Comparison of ENCODE assay signal across 8 cellular contexts in genomic region chr19:35557539-35558399, GRCh38. TPM values are rescaled to one million over a fixed set of nuclear protein-coding genes. Genes with fewer than 3 reads are reported as not detected.
DNase-seq lines count a peak whose midpoint lies in the region; ATAC-seq and TF ChIP-seq lines count a peak whose summit lies in the region.

No MANE protein-coding gene starts in this region.

- H3K27me3 ChIP-seq in MM.1S (replicated peaks; ENCODE audit: insufficient read depth, low read length) (peaks cover 89% of the 10 kb centered on the region), subcutaneous abdominal adipose tissue (ENCODE audit: control insufficient read depth in 5 of 5, insufficient read depth in 4 of 5, low read length in 5 of 5) (peaks cover 20 to 68% (median 53%) of the 10 kb centered on the region in 5 donors)

- POLR2A ChIA-PET in activated CD8-positive, alpha-beta T cell treated with anti-CD3 and anti-CD28 coated beads for 36 hours (lab: Charles Lee), result interaction anchor here (0.7 kb wide), 1 partner anchor 10 kb away, joined by 3 read pairs; no protein-coding TSS in a partner anchor

- ATAC-seq in activated CD8-positive, alpha-beta T cell treated with anti-CD3 and anti-CD28 coated beads for 36 hours, result peak; percentile 74
- ATAC-seq in natural killer cell treated with Interleukin-12 subunit alpha and Interleukin-12 subunit beta and Interleukin-15 and Interleukin-18, amount 100 ng/mL, for 72 hours, result peak; percentile 40 to 74
- no peak for ATAC-seq in HG02571 (IDR thresholded peaks at IDR 0.05; ENCODE audit: unreplicated experiment)
- no peak for ATAC-seq in HG02885 (IDR thresholded peaks at IDR 0.05; ENCODE audit: poor library complexity, unreplicated experiment)

- no peak overlapping the region for H3K27ac Mint-ChIP-seq in activated CD8-positive, alpha-beta T cell treated with anti-CD3 and anti-CD28 coated beads for 36 hours
- no peak overlapping the region for H3K27ac Mint-ChIP-seq in natural killer cell treated with Interleukin-12 subunit alpha and Interleukin-12 subunit beta and Interleukin-15 and Interleukin-18, amount 100 ng/mL, for 72 hours

- H3K27me3 Mint-ChIP-seq in activated CD8-positive, alpha-beta T cell treated with anti-CD3 and anti-CD28 coated beads for 36 hours, result peaks cover 44% of the 10 kb centered on the region
- H3K27me3 Mint-ChIP-seq in natural killer cell treated with Interleukin-12 subunit alpha and Interleukin-12 subunit beta and Interleukin-15 and Interleukin-18, amount 100 ng/mL, for 72 hours, result peaks cover 34 to 54% of the 10 kb centered on the region in 2 donors

- peak overlapping the region; percentile 67 for H3K4me3 Mint-ChIP-seq in activated CD8-positive, alpha-beta T cell treated with anti-CD3 and anti-CD28 coated beads for 36 hours
- H3K4me3 Mint-ChIP-seq in natural killer cell treated with Interleukin-12 subunit alpha and Interleukin-12 subunit beta and Interleukin-15 and Interleukin-18, amount 100 ng/mL, for 72 hours, result peak overlapping the region; percentile 69

- TF ChIP-seq CTCF in MM.1S (IDR thresholded peaks at IDR 0.05; ENCODE audit: low read length) (no peak), epithelial cell of esophagus (IDR thresholded peaks at IDR 0.05; ENCODE audit: insufficient read depth, low read depth, low read length, missing control alignments) (no peak)
- no peak for TF ChIP-seq CTCF in activated CD8-positive, alpha-beta T cell treated with anti-CD3 and anti-CD28 coated beads for 36 hours (IDR thresholded peaks at IDR 0.05)

- peaks cover 8% of the 10 kb centered on the region for H3K4me1 Mint-ChIP-seq in activated CD8-positive, alpha-beta T cell treated with anti-CD3 and anti-CD28 coated beads for 36 hours (ENCODE audit: low read depth)
- peaks cover 6 to 18% of the 10 kb centered on the region in 2 donors for H3K4me1 Mint-ChIP-seq in natural killer cell treated with Interleukin-12 subunit alpha and Interleukin-12 subunit beta and Interleukin-15 and Interleukin-18, amount 100 ng/mL, for 72 hours (ENCODE audit: low read depth in 2 of 2)

- DNase-seq in CD1c-positive myeloid dendritic cell (ENCODE audit: extremely low spot score) (peak; percentile 29), MM.1S (no peak), epithelial cell of esophagus (ENCODE audit: low read depth) (peak; percentile 65)
- DNase-seq in activated CD8-positive, alpha-beta T cell treated with anti-CD3 and anti-CD28 coated beads for 36 hours, result peak; percentile 71
- DNase-seq in natural killer cell treated with Interleukin-12 subunit alpha and Interleukin-12 subunit beta and Interleukin-15 and Interleukin-18, amount 100 ng/mL, for 72 hours (ENCODE audit: low spot score), result peak; percentile 71

- intact Hi-C loops in activated CD8-positive, alpha-beta T cell treated with anti-CD3 and anti-CD28 coated beads for 36 hours (cut with micrococcal nuclease), result no loop called here

- H3K4me1 ChIP-seq in MM.1S (ENCODE audit: low read length) (no peaks in the 10 kb centered on the region), subcutaneous abdominal adipose tissue (ENCODE audit: control insufficient read depth in 5 of 5, insufficient read depth in 5 of 5, low read length in 5 of 5) (peaks cover 0 to 11% (median 8%) of the 10 kb centered on the region in 5 donors)

- no peaks in the 10 kb centered on the region for H4K20me1 ChIP-seq in MM.1S (ENCODE audit: insufficient read depth, low read length)

- H3K79me2 ChIP-seq in MM.1S (ENCODE audit: low read length), result no peaks in the 10 kb centered on the region

- CTCF ChIA-PET in activated CD8-positive, alpha-beta T cell treated with anti-CD3 and anti-CD28 coated beads for 36 hours (lab: Charles Lee), result interaction anchor here (0.8 to 1.8 kb wide), 7 partner anchors 10 to 87 kb away, joined by 3 to 13 read pairs (median 3); partner anchors contain the start of gene HAUS5

- H3K4me3 ChIP-seq in MM.1S (ENCODE audit: low read length) (no peak overlapping the region), epithelial cell of esophagus (ENCODE audit: low read length) (peak overlapping the region; percentile 39), subcutaneous abdominal adipose tissue (ENCODE audit: low read depth in 1 of 5, low read length in 5 of 5) (peak overlapping the region in 4 of 5 donors; percentile 45 to 56 (median 48))

- H3K9me3 Mint-ChIP-seq in activated CD8-positive, alpha-beta T cell treated with anti-CD3 and anti-CD28 coated beads for 36 hours, result no peaks in the 10 kb centered on the region
- H3K9me3 Mint-ChIP-seq in natural killer cell treated with Interleukin-12 subunit alpha and Interleukin-12 subunit beta and Interleukin-15 and Interleukin-18, amount 100 ng/mL, for 72 hours, result no peaks in the 10 kb centered on the region

- H3K9ac ChIP-seq in MM.1S (ENCODE audit: low read length) (no peak overlapping the region), subcutaneous abdominal adipose tissue (ENCODE audit: low read length in 5 of 5) (no peak overlapping the region)

- peak overlapping the region; percentile 18; the same call in 1 of the 2 replicates for H3K4me2 ChIP-seq in MM.1S (ENCODE audit: low read depth, low read length)

- no peak overlapping the region for H2AFZ ChIP-seq in MM.1S (ENCODE audit: low read length)

- no peaks in the 10 kb centered on the region for H3F3A ChIP-seq in MM.1S (ENCODE audit: insufficient read depth, low read length)

- H3K27ac ChIP-seq in MM.1S (ENCODE audit: low read length) (no peak overlapping the region), subcutaneous abdominal adipose tissue (ENCODE audit: low read depth, low read length) (no peak overlapping the region)

- H3K9me2 ChIP-seq in MM.1S (replicated peaks; ENCODE audit: insufficient read depth, low read length), result no peaks in the 10 kb centered on the region

- no peaks in the 10 kb centered on the region for H3K36me3 ChIP-seq in MM.1S (replicated peaks; ENCODE audit: insufficient read depth, low read length)
- H3K36me3 ChIP-seq in subcutaneous abdominal adipose tissue (ENCODE audit: control insufficient read depth in 5 of 5, insufficient read depth in 5 of 5, low read length in 5 of 5), result no peaks in the 10 kb centered on the region

- H3K36me3 Mint-ChIP-seq in activated CD8-positive, alpha-beta T cell treated with anti-CD3 and anti-CD28 coated beads for 36 hours (ENCODE audit: low read depth), result no peaks in the 10 kb centered on the region
- H3K36me3 Mint-ChIP-seq in natural killer cell treated with Interleukin-12 subunit alpha and Interleukin-12 subunit beta and Interleukin-15 and Interleukin-18, amount 100 ng/mL, for 72 hours, result peaks cover 5% of the 10 kb centered on the region

- H3K9me3 ChIP-seq in MM.1S (replicated peaks; ENCODE audit: insufficient read depth, low read length), result no peaks in the 10 kb centered on the region
- no peaks in the 10 kb centered on the region for H3K9me3 ChIP-seq in subcutaneous abdominal adipose tissue (ENCODE audit: control insufficient read depth in 5 of 5, low read length in 5 of 5)

RNA-seq across cellular contexts. Expression of gene ATP4A, which starts 5.7 kb away (rescaled TPM):
- not detected for total RNA-seq in activated CD8-positive, alpha-beta T cell treated with anti-CD3 and anti-CD28 coated beads for 36 hours
- total RNA-seq in natural killer cell treated with Interleukin-12 subunit alpha and Interleukin-12 subunit beta and Interleukin-15 and Interleukin-18, amount 100 ng/mL, for 72 hours, result not detected

RNA-seq across cellular contexts. Expression of gene TMEM147, which starts 12.3 kb away (rescaled TPM):
- total RNA-seq in activated CD8-positive, alpha-beta T cell treated with anti-CD3 and anti-CD28 coated beads for 36 hours, result 10 to 100 TPM; 81.7 to 86.6 TPM
- 10 to 100 TPM; 25.3 to 34.4 TPM for total RNA-seq in natural killer cell treated with Interleukin-12 subunit alpha and Interleukin-12 subunit beta and Interleukin-15 and Interleukin-18, amount 100 ng/mL, for 72 hours

RNA-seq across cellular contexts. Expression of gene GAPDHS, which starts 24.5 kb away (rescaled TPM):
- total RNA-seq in activated CD8-positive, alpha-beta T cell treated with anti-CD3 and anti-CD28 coated beads for 36 hours, result not detected
- total RNA-seq in natural killer cell treated with Interleukin-12 subunit alpha and Interleukin-12 subunit beta and Interleukin-15 and Interleukin-18, amount 100 ng/mL, for 72 hours, result not detected

RNA-seq across cellular contexts. Expression of gene PMIS2, which starts 28.2 kb away (rescaled TPM):
- total RNA-seq in activated CD8-positive, alpha-beta T cell treated with anti-CD3 and anti-CD28 coated beads for 36 hours, result not detected
- not detected for total RNA-seq in natural killer cell treated with Interleukin-12 subunit alpha and Interleukin-12 subunit beta and Interleukin-15 and Interleukin-18, amount 100 ng/mL, for 72 hours

RNA-seq across cellular contexts. Expression of gene SBSN, which starts 29.7 kb away (rescaled TPM):
- not detected for total RNA-seq in activated CD8-positive, alpha-beta T cell treated with anti-CD3 and anti-CD28 coated beads for 36 hours
- not detected for total RNA-seq in natural killer cell treated with Interleukin-12 subunit alpha and Interleukin-12 subunit beta and Interleukin-15 and Interleukin-18, amount 100 ng/mL, for 72 hours

Comparison
In these comparisons a context has a peak if more than half of its experiments do, and no peak if none do; other contexts are left out.
1. ATAC-seq: peak in activated CD8-positive, alpha-beta T cell treated with anti-CD3 and anti-CD28 coated beads for 36 hours (single experiment) and natural killer cell treated with Interleukin-12 subunit alpha and Interleukin-12 subunit beta and Interleukin-15 and Interleukin-18, amount 100 ng/mL, for 72 hours (2 of 2); none in HG02571 (single experiment) and HG02885 (single experiment).